In genomic region chr7:83263442-83264034, GRCh38 we compare ENCODE assay signal across 7 cellular contexts.
A peak's percentile ranks its signal among the peaks of the same experiment; 100 is the strongest.
DNase-seq lines count a peak whose midpoint lies in the region; ATAC-seq and TF ChIP-seq lines count a peak whose summit lies in the region.
"Not testable (repeated sequence)": the region's sequence is repeated elsewhere in the genome, so short reads cannot be mapped to it uniquely, and the experiment has no call there.

No MANE protein-coding gene starts in this region.

- H3K27ac ChIP-seq in PC-3 (ENCODE audit: low read length); mammary epithelial cell (ENCODE audit: insufficient read depth, low read depth, low read length); mesenchymal stem cell (ENCODE audit: low read length, poor library complexity, severe bottlenecking): not testable (repeated sequence)

- H3K4ac ChIP-seq in mesenchymal stem cell (ENCODE audit: low read depth in 1 of 2, low read length in 2 of 2) = not testable (repeated sequence)

- not testable (repeated sequence) for H2BK12ac ChIP-seq in mesenchymal stem cell (ENCODE audit: low read length in 2 of 2)

- H3K27me3 ChIP-seq in PC-3 (ENCODE audit: low read length) = peaks cover 10% of the 10 kb centered on the region; the same call in 1 of the 2 replicates
- not testable (repeated sequence) for H3K27me3 ChIP-seq in adipocyte (replicated peaks; ENCODE audit: control insufficient read depth, insufficient read depth, low read length); mammary epithelial cell (ENCODE audit: insufficient read depth, low read length); mesenchymal stem cell (ENCODE audit: control insufficient read depth in 1 of 2, insufficient read depth in 1 of 2, low read length in 2 of 2)

- H3K14ac ChIP-seq in mesenchymal stem cell (ENCODE audit: low read length in 2 of 2) = not testable (repeated sequence)

- CTCF ChIA-PET in PC-3 (lab: Charles Lee); mammary epithelial cell (lab: Charles Lee; ENCODE audit: low non-redundant PET): not testable (repeated sequence)

- DNase-seq in EH (ENCODE audit: low read depth) (peak; percentile 24), LHCN-M2 (ENCODE audit: low read depth) (peak; percentile 11), PC-3 (peak; percentile 37), adipocyte (ENCODE audit: low read depth) (peak; percentile 26), mammary epithelial cell (peak; percentile 65), fibroblast of the aortic adventitia (ENCODE audit: low read depth) (peak; percentile 18), mesenchymal stem cell (peak; percentile 55)

- not testable (repeated sequence) for H3K4me1 ChIP-seq in PC-3 (ENCODE audit: insufficient read depth, low read length); mammary epithelial cell (ENCODE audit: insufficient read depth, low read length); mesenchymal stem cell (ENCODE audit: control insufficient read depth, insufficient read depth, low read depth, low read length)
- H3K4me1 ChIP-seq in adipocyte (ENCODE audit: control insufficient read depth, insufficient read depth, low read length) = peaks cover 15% of the 10 kb centered on the region

- not testable (repeated sequence) for H4K91ac ChIP-seq in mesenchymal stem cell (ENCODE audit: low read length)

- H3F3A ChIP-seq in PC-3 (ENCODE audit: low read length, unreplicated experiment) = not testable (repeated sequence)

- dilution Hi-C loops in mammary epithelial cell (cut with HindIII; ENCODE audit: low sequenced_read_pairs) = not testable (repeated sequence)

- not testable (repeated sequence) for H3K9me2 ChIP-seq in PC-3 (replicated peaks; ENCODE audit: low read length)

- H4K20me1 ChIP-seq in PC-3 (ENCODE audit: low read length); mammary epithelial cell (ENCODE audit: insufficient read depth, low read length): not testable (repeated sequence)

- H2BK120ac ChIP-seq in mesenchymal stem cell (ENCODE audit: low read depth, low read length) = not testable (repeated sequence)

- in situ Hi-C loops in mammary epithelial cell (cut with MboI; ENCODE audit: low sequenced_read_pairs in 2 of 2) = loop anchor here in 1 of 2 donors (25.0 kb wide), 1 partner anchor 451 kb away; no protein-coding TSS in a partner anchor

- not testable (repeated sequence) for BruUV-seq in PC-3 (replicated peaks; lab: Mats Ljungman, UMichigan); mammary epithelial cell (replicated peaks; lab: Mats Ljungman, UMichigan)

- ATAC-seq in PC-3 = not testable (repeated sequence)

- intact Hi-C loops in PC-3 (cut with micrococcal nuclease); mammary epithelial cell (cut with micrococcal nuclease): not testable (repeated sequence)

- H3K4me2 ChIP-seq in PC-3 (ENCODE audit: low read length); mammary epithelial cell (ENCODE audit: insufficient read depth, low read depth, low read length); mesenchymal stem cell (ENCODE audit: low read length, poor library complexity, severe bottlenecking): not testable (repeated sequence)

- H2BK5ac ChIP-seq in mesenchymal stem cell (ENCODE audit: low read depth, low read length, poor library complexity, severe bottlenecking) = not testable (repeated sequence)

- 88% methylated on average over 9 of the region's 10 CpGs for WGBS in mammary epithelial cell (ENCODE audit: low coverage, missing lambda C conversion rate)
- WGBS in mesenchymal stem cell = 82% methylated on average over 8 of the region's 10 CpGs

- not testable (repeated sequence) for H3K4me3 ChIP-seq in PC-3 (ENCODE audit: low read length); adipocyte (ENCODE audit: low read length); mammary epithelial cell (replicated peaks in 1 of 3; ENCODE audit: insufficient read depth in 1 of 3, low read depth in 2 of 3, low read length in 3 of 3); fibroblast of the aortic adventitia (ENCODE audit: low read depth, low read length); mesenchymal stem cell (ENCODE audit: insufficient read depth in 1 of 2, low read depth in 1 of 2, low read length in 2 of 2)

- POLR2A ChIA-PET in PC-3 (lab: Charles Lee; ENCODE audit: unreplicated experiment) = not testable (repeated sequence)

- not testable (repeated sequence) for H3K9ac ChIP-seq in PC-3 (ENCODE audit: low read length); adipocyte (ENCODE audit: low read length); mammary epithelial cell (ENCODE audit: insufficient read depth, low read length); mesenchymal stem cell (ENCODE audit: low read length)

- H3K23ac ChIP-seq in mesenchymal stem cell (ENCODE audit: low read length in 2 of 2) = not testable (repeated sequence)

- H3K18ac ChIP-seq in mesenchymal stem cell (ENCODE audit: low read depth in 1 of 2, low read length in 2 of 2) = not testable (repeated sequence)

- not testable (repeated sequence) for H3K79me2 ChIP-seq in PC-3 (ENCODE audit: low read length); mammary epithelial cell (ENCODE audit: insufficient read depth, low read length)

- H4K8ac ChIP-seq in mesenchymal stem cell (ENCODE audit: low read length) = not testable (repeated sequence)

- not testable (repeated sequence) for H3K36me3 ChIP-seq in PC-3 (ENCODE audit: low read depth, low read length); adipocyte (ENCODE audit: control insufficient read depth, insufficient read depth, low read length, severe bottlenecking); mammary epithelial cell (ENCODE audit: insufficient read depth, low read length); mesenchymal stem cell (ENCODE audit: control insufficient read depth in 1 of 2, insufficient read depth in 2 of 2, low read depth in 1 of 2, low read length in 2 of 2)

- not testable (repeated sequence) for H2AK5ac ChIP-seq in mesenchymal stem cell (ENCODE audit: low read length, severe bottlenecking)

- not testable (repeated sequence) for H2BK15ac ChIP-seq in mesenchymal stem cell (ENCODE audit: low read depth, poor library complexity, severe bottlenecking)

- H2AFZ ChIP-seq in PC-3 (ENCODE audit: low read length); mammary epithelial cell (ENCODE audit: low read depth, low read length); mesenchymal stem cell (ENCODE audit: low read depth, low read length): not testable (repeated sequence)

- not testable (repeated sequence) for TF ChIP-seq CTCF in PC-3 (conservative IDR thresholded peaks at IDR 0.05; ENCODE audit: low read depth, low read length); mammary epithelial cell (conservative IDR thresholded peaks at IDR 0.05 in 1 of 2, IDR thresholded peaks at IDR 0.05 in 1 of 2; ENCODE audit: extremely low read depth in 1 of 2, insufficient read depth in 1 of 2, low read depth in 1 of 2, low read length in 2 of 2); fibroblast of the aortic adventitia (IDR thresholded peaks at IDR 0.05; ENCODE audit: insufficient read depth, low read length)

- not testable (repeated sequence) for H3K79me1 ChIP-seq in mesenchymal stem cell (replicated peaks; ENCODE audit: low read length, poor library complexity, severe bottlenecking)

- not testable (repeated sequence) for H3K9me3 ChIP-seq in PC-3 (ENCODE audit: low read length); adipocyte (ENCODE audit: control insufficient read depth, low read length); mammary epithelial cell (replicated peaks; ENCODE audit: insufficient read depth, low read length); mesenchymal stem cell (ENCODE audit: control insufficient read depth, low read length)

Comparison
In these comparisons a context has a peak if more than half of its experiments do, and no peak if none do; other contexts are left out.
1. DNase-seq: peak in every context shown above with its lines; median percentile 65 in mammary epithelial cell; 55 in mesenchymal stem cell; 37 in PC-3; 26 in adipocyte; 24 in EH; 18 in fibroblast of the aortic adventitia; 11 in LHCN-M2.